Comparison of ENCODE assay signal across 18 cellular contexts in the genomic region with DNA sequence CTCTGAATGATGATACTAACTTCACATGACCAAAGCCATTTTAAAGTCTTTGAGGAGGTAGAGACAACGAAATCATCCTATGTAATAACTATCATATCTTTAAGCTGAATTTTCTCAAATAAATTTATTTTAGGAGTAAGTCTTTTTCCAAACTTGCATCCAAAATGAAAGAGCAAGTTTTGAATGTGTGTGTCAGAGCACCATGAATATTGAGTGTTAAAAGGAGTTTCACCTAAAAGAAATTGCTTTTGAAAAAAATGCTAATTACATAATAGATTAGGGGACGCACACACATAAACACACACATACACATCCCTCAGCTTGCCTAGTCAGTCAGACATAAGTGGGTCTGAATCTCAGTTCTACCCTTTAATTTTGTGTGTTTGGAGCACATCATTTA. TPM values are rescaled to one million over a fixed set of nuclear protein-coding genes. Genes with fewer than 3 reads are reported as not detected.
DNase-seq lines count a peak whose midpoint lies in the region; ATAC-seq lines count a peak whose summit lies in the region.
"Had no signal": no experiment of that assay in that cellular context is flagged by ENCODE, and none has a peak within 500 bp of the region (broad histone marks: within the 10 kb centered on the region; RNA-seq: fewer than 3 reads in every experiment).

No MANE protein-coding gene starts in this region.

- H3K9ac ChIP-seq in rectal smooth muscle tissue (ENCODE audit: low read length): no peak overlapping the region

- peaks cover 2% of the 10 kb centered on the region for H3K27me3 Mint-ChIP-seq in activated naive CD8-positive, alpha-beta T cell treated with anti-CD3 and anti-CD28 coated beads, Interleukin-2, amount 50 U/mL, for 24 hours
- H3K27me3 Mint-ChIP-seq: B cell had no signal

- no peak overlapping the region for H3K27ac Mint-ChIP-seq in activated naive CD8-positive, alpha-beta T cell treated with anti-CD3 and anti-CD28 coated beads, Interleukin-2, amount 50 U/mL, for 24 hours
- H3K27ac Mint-ChIP-seq: B cell had no signal

- no peaks in the 10 kb centered on the region for H3K9me3 Mint-ChIP-seq in activated naive CD8-positive, alpha-beta T cell treated with anti-CD3 and anti-CD28 coated beads, Interleukin-2, amount 50 U/mL, for 24 hours

- H3K27ac ChIP-seq in rectal smooth muscle tissue (ENCODE audit: low read depth, low read length): peak overlapping the region; percentile 22
- H3K27ac ChIP-seq: A549, Peyer's patch had no signal

- H3K27me3 ChIP-seq in rectal smooth muscle tissue (ENCODE audit: control insufficient read depth, insufficient read depth, low read length): no peaks in the 10 kb centered on the region
- H3K27me3 ChIP-seq: MG63, Peyer's patch had no signal

- ATAC-seq in activated naive CD8-positive, alpha-beta T cell treated with anti-CD3 and anti-CD28 coated beads, Interleukin-2, amount 50 U/mL, for 24 hours: no peak
- no peak for ATAC-seq in HG03342 (IDR thresholded peaks at IDR 0.05; ENCODE audit: unreplicated experiment)
- ATAC-seq: A549, SK-N-SH treated with all-trans-retinoic acid at 6 μM for 48 hours had no signal

- no peaks in the 10 kb centered on the region for H3K4me1 ChIP-seq in rectal smooth muscle tissue (ENCODE audit: control insufficient read depth, insufficient read depth, low read length)
- H3K4me1 ChIP-seq: A549, Peyer's patch had no signal

- no peak overlapping the region for H3K4me3 Mint-ChIP-seq in activated naive CD8-positive, alpha-beta T cell treated with anti-CD3 and anti-CD28 coated beads, Interleukin-2, amount 50 U/mL, for 24 hours
- H3K4me3 Mint-ChIP-seq: B cell had no signal

- H3K36me3 Mint-ChIP-seq in activated naive CD8-positive, alpha-beta T cell treated with anti-CD3 and anti-CD28 coated beads, Interleukin-2, amount 50 U/mL, for 24 hours (ENCODE audit: low read depth): no peaks in the 10 kb centered on the region

- in situ Hi-C loops in G401 (cut with HindIII; ENCODE audit: low sequenced_read_pairs): no loop called here

- DNase-seq in G401 (ENCODE audit: low spot score) (peak; percentile 52), NCI-H69 (lab: John Stamatoyannopoulos, UW) (peak; percentile 54), inferior parietal cortex (ENCODE audit: extremely low spot score) (peak; percentile 40), GM19240 (ENCODE audit: insufficient read length, low spot score) (no peak)
- DNase-seq in activated naive CD8-positive, alpha-beta T cell treated with anti-CD3 and anti-CD28 coated beads, Interleukin-2, amount 50 U/mL, for 24 hours: no peak
- DNase-seq: DMS79 treated with DMSO at 0.1 percent for 48 hours, GOT3, HCEC 1CT, MG63, NCI-H1417, NCI-H1694 treated with DMSO at 0.1 percent for 48 hours, NCI-H774, Peyer's patch had no signal

- no peaks in the 10 kb centered on the region for H3K36me3 ChIP-seq in rectal smooth muscle tissue (ENCODE audit: control insufficient read depth, insufficient read depth, low read length)
- H3K36me3 ChIP-seq: MG63, Peyer's patch had no signal

- no peaks in the 10 kb centered on the region for H3K4me1 Mint-ChIP-seq in activated naive CD8-positive, alpha-beta T cell treated with anti-CD3 and anti-CD28 coated beads, Interleukin-2, amount 50 U/mL, for 24 hours
- H3K4me1 Mint-ChIP-seq: B cell had no signal

- no peak overlapping the region for H3K4me3 ChIP-seq in rectal smooth muscle tissue (ENCODE audit: low read length)
- H3K4me3 ChIP-seq: A549, MG63, Peyer's patch had no signal

RNA-seq across cellular contexts. Expression of a gene that starts 1.9 kb away (rescaled TPM):
- 6.2 and 7.2 TPM in 2 replicates for total RNA-seq in G401 (2014; rRNA removed; shearing (Covaris generic))

Comparison
In these comparisons a context has a peak if more than half of its experiments do, and no peak if none do; other contexts are left out.
1. DNase-seq: peak in G401 (single experiment), NCI-H69 (single experiment) and inferior parietal cortex (single experiment); none in activated naive CD8-positive, alpha-beta T cell treated with anti-CD3 and anti-CD28 coated beads, Interleukin-2, amount 50 U/mL, for 24 hours (single experiment) and GM19240 (single experiment).